27 cellular contexts compared by ENCODE assay signal in the genomic region with DNA sequence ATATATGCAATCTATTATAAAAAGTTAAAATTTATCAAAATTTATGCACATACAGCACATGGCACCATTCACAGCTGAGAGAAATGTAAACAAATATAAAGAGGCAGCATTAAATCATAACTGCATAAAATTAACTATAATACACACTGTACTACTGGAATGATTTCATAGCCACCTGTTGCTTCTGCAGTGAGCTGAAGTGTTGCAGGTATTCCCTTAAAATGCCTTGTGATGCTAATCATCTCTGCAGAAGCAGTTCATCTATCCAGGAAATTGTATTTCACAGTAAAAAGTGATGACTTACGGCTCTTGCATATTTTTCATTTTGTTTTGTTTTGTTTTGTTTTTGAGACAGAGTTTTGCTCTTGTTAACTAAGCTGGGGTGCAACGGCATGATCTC.
"Had no signal": no experiment of that assay in that cellular context is flagged by ENCODE, and none has a peak within 500 bp of the region (broad histone marks: within the 10 kb centered on the region; RNA-seq: fewer than 3 reads in every experiment).

No MANE protein-coding gene starts in this region.

- H3K27ac ChIP-seq: stomach, suprapubic skin, testis, thoracic aorta, thyroid gland, tibial artery, tibial nerve, transverse colon, upper lobe of left lung, upper lobe of right lung, uterus, vagina had no signal

- H3K36me3 ChIP-seq: stomach, suprapubic skin, thoracic aorta, thyroid gland, tibial artery, tibial nerve, transverse colon, upper lobe of left lung, upper lobe of right lung, uterus, vagina had no signal

- H3K9me3 ChIP-seq: stomach, suprapubic skin, testis, thoracic aorta, thyroid gland, tibial artery, tibial nerve, transverse colon, upper lobe of left lung, upper lobe of right lung, uterus, vagina had no signal

- H3K4me3 Mint-ChIP-seq: stimulated activated effector memory CD8-positive, alpha-beta T cell treated with anti-CD3 and anti-CD28 coated beads, Interleukin-12 subunit alpha, Interleukin-12 subunit beta, amount 100 ng/mL, for 72 hours; stimulated activated memory B cell treated with anti-CD40 and anti-IgM and Interleukin-4, amounts not matched to agents 10 μg/mL and 1 μg/mL and 100 μg/mL, for 72 hours; stimulated activated naive B cell treated with anti-CD40 and anti-IgM and Interleukin-4, amounts not matched to agents 10 μg/mL and 1 μg/mL and 100 μg/mL, for 72 hours; stimulated activated naive CD8-positive, alpha-beta T cell treated with anti-CD3 and anti-CD28 coated beads, Interleukin-15, amount 100 ng/mL, for 72 hours; stimulated activated naive CD8-positive, alpha-beta T cell treated with anti-CD3 and anti-CD28 coated beads, Interleukin-15, Interleukin-2, amounts not matched to agents 100 ng/mL and 50 ng/mL, for 24 hours; type B pancreatic cell had no signal

- H3K4me1 Mint-ChIP-seq: stimulated activated effector memory CD8-positive, alpha-beta T cell treated with anti-CD3 and anti-CD28 coated beads, Interleukin-12 subunit alpha, Interleukin-12 subunit beta, amount 100 ng/mL, for 72 hours; stimulated activated memory B cell treated with anti-CD40 and anti-IgM and Interleukin-4, amounts not matched to agents 10 μg/mL and 1 μg/mL and 100 μg/mL, for 72 hours; stimulated activated naive B cell treated with anti-CD40 and anti-IgM and Interleukin-4, amounts not matched to agents 10 μg/mL and 1 μg/mL and 100 μg/mL, for 72 hours; stimulated activated naive CD8-positive, alpha-beta T cell treated with anti-CD3 and anti-CD28 coated beads, Interleukin-15, amount 100 ng/mL, for 72 hours had no signal

- H3K4me3 ChIP-seq: stomach, suprapubic skin, testis, thoracic aorta, thyroid gland, tibial artery, tibial nerve, transverse colon, upper lobe of left lung, upper lobe of right lung, uterus, vagina had no signal

- DNase-seq: stimulated activated CD4-positive, alpha-beta T cell treated with anti-CD3 and anti-CD28 coated beads, Interleukin-2, amount 100 ng/mL, for 48 hours; stimulated activated CD4-positive, alpha-beta T cell treated with anti-CD3 and anti-CD28 coated beads, Interleukin-4, amount 100 ng/mL, for 1 hour; stimulated activated CD4-positive, alpha-beta T cell treated with anti-CD3 and anti-CD28 coated beads, Interleukin-4, amount 100 ng/mL, for 24 hours; stimulated activated CD4-positive, alpha-beta T cell treated with anti-CD3 and anti-CD28 coated beads, Interleukin-4, amount 100 ng/mL, for 4 hours; stimulated activated CD8-positive, alpha-beta memory T cell treated with anti-CD3 and anti-CD28 coated beads, Interleukin-4, amount 100 ng/mL, for 48 hours; stimulated activated naive B cell treated with anti-CD40 and anti-IgM and Interleukin-4, amounts not matched to agents 10 μg/mL and 1 μg/mL and 100 μg/mL, for 72 hours; stimulated activated naive CD4-positive, alpha-beta T cell; stimulated activated naive CD4-positive, alpha-beta T cell treated with Interleukin-2 at 50 U/mL for 16 hours; stimulated activated naive CD8-positive, alpha-beta T cell treated with anti-CD3 and anti-CD28 coated beads, Interleukin-15, amount 100 ng/mL, for 72 hours; stimulated activated naive CD8-positive, alpha-beta T cell treated with anti-CD3 and anti-CD28 coated beads, Interleukin-15, Interleukin-2, amounts not matched to agents 100 U/mL and 50 U/mL, for 24 hours; stomach; substantia nigra; testis; thyroid gland; tibial artery; transverse colon; upper lobe of left lung; upper lobe of right lung; uterus had no signal

- H3K36me3 Mint-ChIP-seq: stimulated activated effector memory CD8-positive, alpha-beta T cell treated with anti-CD3 and anti-CD28 coated beads, Interleukin-12 subunit alpha, Interleukin-12 subunit beta, amount 100 ng/mL, for 72 hours; stimulated activated memory B cell treated with anti-CD40 and anti-IgM and Interleukin-4, amounts not matched to agents 10 μg/mL and 1 μg/mL and 100 μg/mL, for 72 hours; stimulated activated naive B cell treated with anti-CD40 and anti-IgM and Interleukin-4, amounts not matched to agents 10 μg/mL and 1 μg/mL and 100 μg/mL, for 72 hours; type B pancreatic cell had no signal

- H3K9me3 Mint-ChIP-seq: stimulated activated effector memory CD8-positive, alpha-beta T cell treated with anti-CD3 and anti-CD28 coated beads, Interleukin-12 subunit alpha, Interleukin-12 subunit beta, amount 100 ng/mL, for 72 hours; stimulated activated memory B cell treated with anti-CD40 and anti-IgM and Interleukin-4, amounts not matched to agents 10 μg/mL and 1 μg/mL and 100 μg/mL, for 72 hours; stimulated activated naive CD8-positive, alpha-beta T cell treated with anti-CD3 and anti-CD28 coated beads, Interleukin-15, amount 100 ng/mL, for 72 hours; stimulated activated naive CD8-positive, alpha-beta T cell treated with anti-CD3 and anti-CD28 coated beads, Interleukin-15, Interleukin-2, amounts not matched to agents 100 ng/mL and 50 ng/mL, for 24 hours; type B pancreatic cell had no signal

- H3K27ac Mint-ChIP-seq: stimulated activated effector memory CD8-positive, alpha-beta T cell treated with anti-CD3 and anti-CD28 coated beads, Interleukin-12 subunit alpha, Interleukin-12 subunit beta, amount 100 ng/mL, for 72 hours; stimulated activated memory B cell treated with anti-CD40 and anti-IgM and Interleukin-4, amounts not matched to agents 10 μg/mL and 1 μg/mL and 100 μg/mL, for 72 hours; stimulated activated naive B cell treated with anti-CD40 and anti-IgM and Interleukin-4, amounts not matched to agents 10 μg/mL and 1 μg/mL and 100 μg/mL, for 72 hours; stimulated activated naive CD8-positive, alpha-beta T cell treated with anti-CD3 and anti-CD28 coated beads, Interleukin-15, amount 100 ng/mL, for 72 hours; stimulated activated naive CD8-positive, alpha-beta T cell treated with anti-CD3 and anti-CD28 coated beads, Interleukin-15, Interleukin-2, amounts not matched to agents 100 ng/mL and 50 ng/mL, for 24 hours; type B pancreatic cell had no signal

- H3K27me3 Mint-ChIP-seq: stimulated activated memory B cell treated with anti-CD40 and anti-IgM and Interleukin-4, amounts not matched to agents 10 μg/mL and 1 μg/mL and 100 μg/mL, for 72 hours; type B pancreatic cell had no signal

- H3K4me1 ChIP-seq: stomach, testis, thyroid gland, tibial artery, tibial nerve, transverse colon, upper lobe of left lung, upper lobe of right lung, uterus, vagina had no signal
